In the genomic region with DNA sequence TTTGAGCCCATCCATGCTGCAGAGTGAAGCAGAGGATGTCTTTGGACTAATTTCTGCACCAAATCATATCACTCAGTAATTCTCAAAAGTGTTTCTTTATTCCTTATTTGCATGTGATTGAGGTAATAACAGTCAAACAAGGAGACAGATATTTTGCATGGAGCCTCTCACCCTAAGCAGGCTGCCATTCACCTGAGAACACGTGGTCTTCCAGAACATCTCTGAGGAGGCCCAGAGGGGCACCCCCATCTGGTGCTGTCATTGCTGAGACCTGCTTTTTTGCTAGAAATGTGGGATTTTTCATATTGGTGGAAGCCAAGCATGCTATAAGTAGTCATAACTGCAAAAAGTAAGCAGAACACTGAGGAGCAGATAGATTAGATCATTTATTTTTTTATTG, we compare ENCODE assay signal across 16 cellular contexts. TPM values are rescaled to one million over a fixed set of nuclear protein-coding genes. Genes with fewer than 3 reads are reported as not detected.
DNase-seq lines count a peak whose midpoint lies in the region; ATAC-seq and TF ChIP-seq lines count a peak whose summit lies in the region.
"Had no signal": no experiment of that assay in that cellular context is flagged by ENCODE, and none has a peak within 500 bp of the region (broad histone marks: within the 10 kb centered on the region; RNA-seq: fewer than 3 reads in every experiment).

No MANE protein-coding gene starts in this region.

- H3K27me3 ChIP-seq in DOHH2 (ENCODE audit: control insufficient read depth, low read length), result no peaks in the 10 kb centered on the region
- no peaks in the 10 kb centered on the region for H3K27me3 ChIP-seq in Karpas-422 (ENCODE audit: low read length)

- H3K27me3 Mint-ChIP-seq in T-helper 17 cell, result no peaks in the 10 kb centered on the region
- no peaks in the 10 kb centered on the region for H3K27me3 Mint-ChIP-seq in activated T-helper 17 cell treated with anti-CD3 and anti-CD28 coated beads, Interleukin-2, amount 50 U/mL, for 72 hours
- H3K27me3 Mint-ChIP-seq: B cell; CD4-positive, alpha-beta memory T cell had no signal

- H3K4me2 ChIP-seq in DOHH2 (ENCODE audit: low read length) (peak overlapping the region; percentile 29), Karpas-422 (ENCODE audit: low read depth, low read length, poor library complexity, severe bottlenecking) (peak overlapping the region; percentile 36)

- H3K4me3 Mint-ChIP-seq in T-helper 17 cell, result no peak overlapping the region
- H3K4me3 Mint-ChIP-seq in activated T-helper 17 cell treated with anti-CD3 and anti-CD28 coated beads, Interleukin-2, amount 50 U/mL, for 72 hours, result no peak overlapping the region
- H3K4me3 Mint-ChIP-seq: B cell; CD4-positive, alpha-beta memory T cell had no signal

- H3K4me3 ChIP-seq in DOHH2 (ENCODE audit: low read length) (no peak overlapping the region), Karpas-422 (ENCODE audit: low read length) (no peak overlapping the region)
- H3K4me3 ChIP-seq: HAP-1 had no signal

- H3K9me3 ChIP-seq in DOHH2 (ENCODE audit: control insufficient read depth, insufficient read depth, low read length), result no peaks in the 10 kb centered on the region
- H3K9me3 ChIP-seq in Karpas-422 (ENCODE audit: low read length), result no peaks in the 10 kb centered on the region
- no peaks in the 10 kb centered on the region for H3K9me3 ChIP-seq in T-helper 17 cell (ENCODE audit: control insufficient read depth, low read length, poor library complexity, severe bottlenecking)
- H3K9me3 ChIP-seq: HAP-1 had no signal

- H4K20me1 ChIP-seq in DOHH2 (ENCODE audit: control insufficient read depth, insufficient read depth, low read depth, low read length) (0 out of 2 replicates have a peak, but pooled peaks cover under 1% of the 10 kb centered on the region), Karpas-422 (ENCODE audit: insufficient read depth, low read depth, low read length) (no peaks in the 10 kb centered on the region)

- H3K27ac ChIP-seq in DOHH2 (ENCODE audit: low read depth, low read length) (peak overlapping the region; percentile 2; the same call in 1 of the 2 replicates), Karpas-422 (ENCODE audit: low read length) (peak overlapping the region; percentile 96)
- H3K27ac ChIP-seq: HL-60 had no signal

- no peak overlapping the region for H2AFZ ChIP-seq in Karpas-422 (ENCODE audit: low read length)

- H3K9me2 ChIP-seq in DOHH2 (replicated peaks; ENCODE audit: control insufficient read depth, low read length) (no peaks in the 10 kb centered on the region), Karpas-422 (replicated peaks; ENCODE audit: insufficient read depth, low read length) (no peaks in the 10 kb centered on the region)

- H3K36me3 ChIP-seq in DOHH2 (ENCODE audit: control insufficient read depth, low read length), result peaks cover 93% of the 10 kb centered on the region
- peaks cover 18% of the 10 kb centered on the region; the same call in 1 of the 2 replicates for H3K36me3 ChIP-seq in Karpas-422 (ENCODE audit: insufficient read depth, low read length)
- H3K36me3 ChIP-seq: HAP-1 had no signal

- ATAC-seq in T-helper 17 cell (no peak), HG02852 (IDR thresholded peaks at IDR 0.05; ENCODE audit: unreplicated experiment) (no peak), HG03520 (IDR thresholded peaks at IDR 0.05; ENCODE audit: unreplicated experiment) (no peak), GM19328 (IDR thresholded peaks at IDR 0.05; ENCODE audit: unreplicated experiment) (no peak)
- no peak for ATAC-seq in activated T-helper 17 cell treated with anti-CD3 and anti-CD28 coated beads, Interleukin-2, amount 50 U/mL, for 72 hours (replicated peaks)

- H3K27ac Mint-ChIP-seq in T-helper 17 cell, result peak overlapping the region; percentile 59
- no peak overlapping the region for H3K27ac Mint-ChIP-seq in activated T-helper 17 cell treated with anti-CD3 and anti-CD28 coated beads, Interleukin-2, amount 50 U/mL, for 72 hours
- H3K27ac Mint-ChIP-seq: B cell had no signal

- H3K9me3 Mint-ChIP-seq in activated T-helper 17 cell treated with anti-CD3 and anti-CD28 coated beads, Interleukin-2, amount 50 U/mL, for 72 hours, result no peaks in the 10 kb centered on the region
- H3K9me3 Mint-ChIP-seq: CD4-positive, alpha-beta memory T cell had no signal

- peaks cover 12% of the 10 kb centered on the region for H3K36me3 Mint-ChIP-seq in T-helper 17 cell (ENCODE audit: low read depth)
- peaks cover 94% of the 10 kb centered on the region for H3K36me3 Mint-ChIP-seq in activated T-helper 17 cell treated with anti-CD3 and anti-CD28 coated beads, Interleukin-2, amount 50 U/mL, for 72 hours (ENCODE audit: low read depth)

- H3K79me2 ChIP-seq in DOHH2 (ENCODE audit: control insufficient read depth, low read length) (peaks cover 72% of the 10 kb centered on the region), Karpas-422 (ENCODE audit: low read length) (peaks cover 22% of the 10 kb centered on the region)

- peak; percentile 75 for DNase-seq in Karpas-422
- no peak for DNase-seq in T-helper 17 cell
- peak; percentile 80 for DNase-seq in mesenteric fat pad (ENCODE audit: low spot score)
- DNase-seq: C1 segment of cervical spinal cord; CD4-positive, alpha-beta memory T cell; DMS79; EL; GOT3 had no signal

- H3K9ac ChIP-seq in Karpas-422 (ENCODE audit: low read length), result peak overlapping the region; percentile 39

- H3K4me1 ChIP-seq in DOHH2 (ENCODE audit: control insufficient read depth, low read length), result peaks cover 57% of the 10 kb centered on the region
- H3K4me1 ChIP-seq in Karpas-422 (ENCODE audit: low read length), result peaks cover 73% of the 10 kb centered on the region

- TF ChIP-seq CTCF in DOHH2 (IDR thresholded peaks at IDR 0.05; ENCODE audit: low read depth, low read length, poor library complexity, severe bottlenecking), result no peak

- H3F3A ChIP-seq in DOHH2 (ENCODE audit: control insufficient read depth, insufficient read depth), result peaks cover 23% of the 10 kb centered on the region

- peaks cover 36% of the 10 kb centered on the region for H3K4me1 Mint-ChIP-seq in T-helper 17 cell
- no peaks in the 10 kb centered on the region for H3K4me1 Mint-ChIP-seq in activated T-helper 17 cell treated with anti-CD3 and anti-CD28 coated beads, Interleukin-2, amount 50 U/mL, for 72 hours

RNA-seq across cellular contexts. Expression of gene SLC37A1, which starts 7.7 kb away (rescaled TPM):
- 47.1 and 51.4 TPM in 2 replicates for total RNA-seq in Karpas-422 (2014; rRNA removed; shearing (Covaris generic); ENCODE audit: low replicate concordance)
- total RNA-seq in T-helper 17 cell, result 10 to 100 TPM; 21.0 to 24.0 TPM
- 7.0 TPM for total RNA-seq in mesenteric fat pad
- 10 to 100 TPM in 1 of 2 donors, 1 to 10 TPM in 1; 3.8 to 17.7 TPM for total RNA-seq in activated T-helper 17 cell treated with anti-CD3 and anti-CD28 coated beads, Interleukin-2, amount 50 U/mL, for 72 hours

RNA-seq across cellular contexts. Expression of gene RSPH1, which starts 25.4 kb away (rescaled TPM):
- 0.26 and 0.54 TPM in 2 replicates for total RNA-seq in Karpas-422 (2014; rRNA removed; shearing (Covaris generic); ENCODE audit: low replicate concordance)
- total RNA-seq in T-helper 17 cell, result under 1 TPM in 1 of 2 donors, not detected in 1; 0.47 TPM
- 0.22 TPM for total RNA-seq in mesenteric fat pad
- under 1 TPM in 1 of 2 donors, not detected in 1; 0.82 TPM for total RNA-seq in activated T-helper 17 cell treated with anti-CD3 and anti-CD28 coated beads, Interleukin-2, amount 50 U/mL, for 72 hours
- total RNA-seq: CD4-positive, alpha-beta memory T cell had no signal

Comparison
In these comparisons a context has a peak if more than half of its experiments do, and no peak if none do; other contexts are left out.
1. DNase-seq: peak in Karpas-422 (single experiment) and mesenteric fat pad (single experiment); none in T-helper 17 cell (0 of 3).